ENCODE assay signal across 8 cellular contexts in the genomic region with DNA sequence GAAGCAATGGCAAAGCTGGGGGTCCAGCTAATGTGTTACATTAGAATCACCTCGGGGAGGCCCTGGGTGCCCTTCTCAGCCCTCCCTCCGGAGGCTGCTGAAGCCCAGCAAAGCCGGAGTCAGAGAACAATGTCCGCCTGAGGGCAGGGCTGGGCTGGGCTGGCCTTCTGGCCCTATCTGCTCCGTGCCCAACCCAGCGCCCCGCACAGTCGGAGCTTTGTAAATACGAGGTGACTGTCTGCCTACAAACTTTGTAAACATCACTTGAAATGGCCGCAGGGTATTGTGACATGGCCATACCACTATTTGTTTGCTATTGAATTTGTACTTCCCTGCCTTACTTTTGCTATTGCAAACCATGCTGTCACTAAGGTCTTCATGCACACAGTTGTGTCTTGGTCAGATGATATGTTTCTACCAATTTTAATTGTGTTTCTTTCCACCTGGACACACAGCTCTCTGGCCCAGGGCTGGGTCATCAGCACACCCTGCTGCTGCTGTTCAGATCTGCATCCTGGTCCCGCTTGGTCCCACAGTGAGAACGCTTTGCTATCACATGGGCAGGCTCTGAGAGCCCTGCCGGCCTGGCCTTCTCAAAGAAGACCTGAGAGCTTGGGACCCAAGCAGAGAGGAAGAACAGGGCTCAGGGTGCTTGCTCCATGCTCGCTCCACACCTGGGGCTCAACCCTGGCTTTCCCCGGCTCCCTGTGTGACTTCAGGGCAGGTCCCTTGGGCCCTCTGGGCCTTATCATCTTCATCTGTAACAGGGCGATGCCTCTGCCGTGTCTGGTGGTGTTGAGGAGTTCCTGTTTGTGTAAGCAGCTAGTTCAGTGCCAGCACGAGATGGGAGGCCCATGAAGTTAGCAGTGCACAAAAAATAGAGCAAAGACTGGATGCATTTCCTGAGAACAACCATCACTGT. TPM values are rescaled to one million over a fixed set of nuclear protein-coding genes. Genes with fewer than 3 reads are reported as not detected.
DNase-seq lines count a peak whose midpoint lies in the region; ATAC-seq, FAIRE-seq and TF ChIP-seq lines count a peak whose summit lies in the region.

No MANE protein-coding gene starts in this region.

- peak overlapping the region; percentile 60; the same call in 1 of the 2 replicates for H2AFZ ChIP-seq in K562 (ENCODE audit: low read depth, low read length)

- POLR2A ChIA-PET in K562 (lab: Yijun Ruan, JAX): interaction anchor here (0.6 to 5.8 kb wide), 5 partner anchors 14 to 63 kb away, joined by 3 to 38 read pairs (median 4); a partner anchor contains a TSS

- peak; percentile 12 to 46; a peak in 2 of 4 replicates for TF ChIP-seq RAD21 in K562 (CRISPR knock-in tag; conservative IDR thresholded peaks at IDR 0.05 in 1 of 2, IDR thresholded peaks at IDR 0.05 in 1 of 2)

- peak overlapping the region; percentile 12 to 86; a peak in 2 of 4 replicates for H3K9ac ChIP-seq in K562 (ENCODE audit: insufficient read depth in 1 of 2, low read depth in 2 of 2, low read length in 2 of 2)

- H3K36me3 Mint-ChIP-seq in nephron progenitor cell (ENCODE audit: low read depth): peaks cover 25% of the 10 kb centered on the region

- H3K27me3 ChIP-seq in Peyer's patch (no peaks in the 10 kb centered on the region), K562 (ENCODE audit: control insufficient read depth in 2 of 2, insufficient read depth in 2 of 2, low read length in 2 of 2) (no peaks in the 10 kb centered on the region), testis (no peaks in the 10 kb centered on the region)

- H4K20me1 ChIP-seq in K562 (replicated peaks; ENCODE audit: control insufficient read depth, insufficient read depth, low read length): no peaks in the 10 kb centered on the region

- H3K9me3 Mint-ChIP-seq in nephron progenitor cell: no peaks in the 10 kb centered on the region

- DNase-seq in DMS53 treated with DMSO at 0.1 percent for 48 hours (lab: John Stamatoyannopoulos, UW; ENCODE audit: unreplicated experiment): peak; percentile 38
- DNase-seq in Peyer's patch: peak; percentile 64 to 77 (median 76)
- no peak for DNase-seq in K562 (ENCODE audit: extremely low read depth in 1 of 4, low spot score in 3 of 4)
- DNase-seq in nephron progenitor cell: no peak
- no peak for DNase-seq in testis

- H3K79me2 ChIP-seq in K562 (ENCODE audit: control insufficient read depth, insufficient read depth, low read length): no peaks in the 10 kb centered on the region

- H3K27ac Mint-ChIP-seq in nephron progenitor cell: peak overlapping the region; percentile 60

- no peak overlapping the region for H3K4me3 ChIP-seq in Peyer's patch
- no peak overlapping the region for H3K4me3 ChIP-seq in K562
- no peak overlapping the region for H3K4me3 ChIP-seq in testis

- CTCF ChIA-PET in K562 (lab: Yijun Ruan, JAX; ENCODE audit: low intra/inter-chr PET ratio): no interaction called here

- TF ChIP-seq EP300 in K562 (IDR thresholded peaks at IDR 0.05; ENCODE audit: low read length): no peak

- peak in 1 of 6 experiments; percentile 9 for TF ChIP-seq CTCF in Peyer's patch (IDR thresholded peaks at IDR 0.05)
- peak; percentile 34 to 42 (median 40); a peak in 4 of 6 replicates for TF ChIP-seq CTCF in K562 (IDR thresholded peaks at IDR 0.05 in 2 of 3, conservative IDR thresholded peaks at IDR 0.05 in 1 of 3; ENCODE audit: insufficient read depth in 2 of 3, low read depth in 1 of 3, low read length in 3 of 3)
- TF ChIP-seq CTCF in nephron progenitor cell (IDR thresholded peaks at IDR 0.05): no peak
- TF ChIP-seq CTCF in testis (IDR thresholded peaks at IDR 0.05): no peak

- peak overlapping the region; percentile 12; the same call in 1 of the 2 replicates for H3K4me2 ChIP-seq in K562 (ENCODE audit: insufficient read depth, low read length)

- 34% methylated on average over 17 of the region's 18 CpGs for WGBS in K562 (ENCODE audit: insufficient coverage, low coverage, missing lambda C conversion rate)
- WGBS in testis, 2 donors: 84 to 85% methylated on average over 13 to 18 of the region's 18 CpGs

- ATAC-seq in K562: peak; percentile 62
- ATAC-seq in GM19397 (IDR thresholded peaks at IDR 0.05; ENCODE audit: unreplicated experiment): no peak
- no peak for ATAC-seq in HG03457 (IDR thresholded peaks at IDR 0.05; ENCODE audit: unreplicated experiment)
- no peak for ATAC-seq in HG03378 (IDR thresholded peaks at IDR 0.05; ENCODE audit: unreplicated experiment)

- peak overlapping the region; percentile 53 to 70 (median 68) for H3K27ac ChIP-seq in Peyer's patch
- peak overlapping the region; percentile 2; the same call in 2 of the 3 replicates for H3K27ac ChIP-seq in K562 (ENCODE audit: extremely low read depth, low read depth, low read length)
- no peak overlapping the region for H3K27ac ChIP-seq in testis

- intact Hi-C loops in K562 (cut with micrococcal nuclease): no loop called here
- intact Hi-C loops in testis (cut with DNase I; ENCODE audit: low total_unique reads): no loop called here

- peaks cover 3% of the 10 kb centered on the region for H3K27me3 Mint-ChIP-seq in nephron progenitor cell (ENCODE audit: low read depth, poor library complexity)

- peaks cover 45% of the 10 kb centered on the region for H3K4me1 Mint-ChIP-seq in nephron progenitor cell

- FAIRE-seq in K562 (lab: Jason Lieb, UNC): peak; percentile 48

- H3K4me1 ChIP-seq in Peyer's patch (peaks cover 0 to 30% (median 4%) of the 10 kb centered on the region in 4 donors), K562 (replicated peaks in 1 of 2; ENCODE audit: control insufficient read depth in 2 of 2, insufficient read depth in 2 of 2, low read length in 2 of 2) (peaks cover 40 to 49% of the 10 kb centered on the region in 2 experiments), testis (no peaks in the 10 kb centered on the region)

- in situ Hi-C loops in K562 (cut with MboI): no loop called here

- H3K9me3 ChIP-seq in Peyer's patch (no peaks in the 10 kb centered on the region), K562 (replicated peaks; ENCODE audit: control insufficient read depth, insufficient read depth, low read depth, low read length) (no peaks in the 10 kb centered on the region), testis (no peaks in the 10 kb centered on the region)

- H3K36me3 ChIP-seq in Peyer's patch (peaks cover 0 to 3% (median 0%) of the 10 kb centered on the region in 3 donors), K562 (ENCODE audit: control insufficient read depth, insufficient read depth, low read length) (no peaks in the 10 kb centered on the region), testis (ENCODE audit: low read depth, missing control alignments) (no peaks in the 10 kb centered on the region)

- no peaks in the 10 kb centered on the region for H3K9me1 ChIP-seq in K562 (ENCODE audit: control insufficient read depth, insufficient read depth, low read length)

- no TSS peak for BruUV-seq in K562 (replicated peaks; lab: Mats Ljungman, UMichigan)

- no peak overlapping the region for H3K4me3 Mint-ChIP-seq in nephron progenitor cell

- TF ChIP-seq POLR2A in Peyer's patch (IDR thresholded peaks at IDR 0.05) (no peak), K562 (conservative IDR thresholded peaks at IDR 0.05) (no peak), testis (IDR thresholded peaks at IDR 0.05) (no peak)

RNA-seq across cellular contexts. Expression of a gene that starts 2.2 kb away (rescaled TPM):
- total RNA-seq in Peyer's patch (1 to 10 TPM in 2 of 4 donors, not detected in 2; 1.5 to 3.3 TPM), K562 (2014; rRNA removed) (5.8 and 7.5 TPM in 2 replicates), K562 (2014; rRNA removed; fragmentation: Illumina TruSeq; extraction: Trizol) (7.4 and 13.7 TPM in 2 replicates), K562 (2015; rRNA removed; fragmentation: Illumina TruSeq; extraction: Trizol) (7.2 and 7.5 TPM in 2 replicates), K562 (2021) (13.2 and 16.8 TPM in 2 replicates), testis (1 to 10 TPM in 1 of 2 donors, under 1 TPM in 1; 0.19 to 2.1 TPM)
- total RNA-seq in K562 (2011; cell fraction: chromatin; rRNA removed; ENCODE audit: low replicate concordance): 1.7 TPM in 1 of 2 replicates, not detected in the other
- 0.33 and 0.53 TPM in 2 replicates for total RNA-seq in K562 (2011; cell fraction: nucleolus; rRNA removed)
- total RNA-seq in K562 (2011; cell fraction: nucleoplasm; rRNA removed): 0.81 TPM in 1 of 2 replicates, not detected in the other
- polyA plus RNA-seq in K562 (2011; rRNA removed) (2.7 and 4.1 TPM in 2 replicates), K562 (2014; fragmentation: Illumina TruSeq; extraction: Trizol) (6.9 and 7.4 TPM in 2 replicates), K562 (2014; fragmentation: Nextera tagmentation; extraction: Ambion mirVana) (10 to 100 TPM; 21.0 to 23.8 TPM), K562 (2014; rRNA removed) (5.5 and 5.7 TPM in 2 replicates), testis (ENCODE audit: insufficient read depth, low read depth, low replicate concordance) (3.5 TPM)
- polyA plus RNA-seq in K562 (2011; cell fraction: cytosol; rRNA removed): 0.55 and 3.2 TPM in 2 replicates
- polyA plus RNA-seq in K562 (2011; cell fraction: nucleus; rRNA removed): 0.30 and 1.6 TPM in 2 replicates
- 11.5 and 304 TPM in 2 replicates for polyA plus RNA-seq in K562 (2012)
- polyA minus RNA-seq in K562 (2011; rRNA and poly(A)+ RNA removed): 0.15 and 0.25 TPM in 2 replicates
- polyA minus RNA-seq in K562 (2011; cell fraction: cytosol; rRNA and poly(A)+ RNA removed): 4.8 and 23.3 TPM in 2 replicates
- 4.7 and 6.1 TPM in 2 replicates for polyA minus RNA-seq in K562 (2011; cell fraction: nucleus; rRNA and poly(A)+ RNA removed)

RNA-seq across cellular contexts. Expression of a gene that starts 13.7 kb away (rescaled TPM):
- total RNA-seq in Peyer's patch (10 to 100 TPM; 34.9 to 61.1 (median 37.4) TPM), K562 (2014; rRNA removed) (74.2 and 78.8 TPM in 2 replicates), K562 (2014; rRNA removed; fragmentation: Illumina TruSeq; extraction: Trizol) (85.7 and 86.2 TPM in 2 replicates), K562 (2015; rRNA removed; fragmentation: Illumina TruSeq; extraction: Trizol) (83.3 and 90.6 TPM in 2 replicates), K562 (2021) (51.3 and 53.6 TPM in 2 replicates), testis (10 to 100 TPM; 40.8 to 60.5 TPM)
- 23.4 and 45.9 TPM in 2 replicates for total RNA-seq in K562 (2011; cell fraction: chromatin; rRNA removed; ENCODE audit: low replicate concordance)
- 16.5 and 18.4 TPM in 2 replicates for total RNA-seq in K562 (2011; cell fraction: nucleolus; rRNA removed)
- 26.7 and 33.1 TPM in 2 replicates for total RNA-seq in K562 (2011; cell fraction: nucleoplasm; rRNA removed)
- polyA plus RNA-seq in K562 (2011; rRNA removed) (59.5 and 83.8 TPM in 2 replicates), K562 (2014; fragmentation: Illumina TruSeq; extraction: Trizol) (74.8 and 87.6 TPM in 2 replicates), K562 (2014; fragmentation: Nextera tagmentation; extraction: Ambion mirVana) (10 to 100 TPM; 37.6 to 48.1 TPM), K562 (2014; rRNA removed) (104 and 111 TPM in 2 replicates), testis (ENCODE audit: insufficient read depth, low read depth, low replicate concordance) (42.9 TPM)
- polyA plus RNA-seq in K562 (2011; cell fraction: cytosol; rRNA removed): 19.4 and 37.0 TPM in 2 replicates
- polyA plus RNA-seq in K562 (2011; cell fraction: nucleus; rRNA removed): 37.8 and 48.5 TPM in 2 replicates
- 49.1 and 74.0 TPM in 2 replicates for polyA plus RNA-seq in K562 (2012)
- polyA minus RNA-seq in K562 (2011; rRNA and poly(A)+ RNA removed): 46.9 and 49.6 TPM in 2 replicates
- polyA minus RNA-seq in K562 (2011; cell fraction: cytosol; rRNA and poly(A)+ RNA removed): 10.4 and 17.8 TPM in 2 replicates
- 13.7 and 31.7 TPM in 2 replicates for polyA minus RNA-seq in K562 (2011; cell fraction: nucleus; rRNA and poly(A)+ RNA removed)

RNA-seq across cellular contexts. Expression of a gene that starts 20.1 kb away (rescaled TPM):
- total RNA-seq in Peyer's patch (10 to 100 TPM; 20.0 to 20.6 (median 20.2) TPM), K562 (2014; rRNA removed) (31.6 and 38.3 TPM in 2 replicates), K562 (2014; rRNA removed; fragmentation: Illumina TruSeq; extraction: Trizol) (10.0 and 11.2 TPM in 2 replicates), K562 (2015; rRNA removed; fragmentation: Illumina TruSeq; extraction: Trizol) (10.5 and 10.8 TPM in 2 replicates), K562 (2021) (29.4 and 31.1 TPM in 2 replicates), testis (10 to 100 TPM; 21.3 to 27.3 TPM)
- total RNA-seq in K562 (2011; cell fraction: chromatin; rRNA removed; ENCODE audit: low replicate concordance): 9.9 and 18.6 TPM in 2 replicates
- total RNA-seq in K562 (2011; cell fraction: nucleolus; rRNA removed): 25.1 and 30.5 TPM in 2 replicates
- 18.3 and 23.1 TPM in 2 replicates for total RNA-seq in K562 (2011; cell fraction: nucleoplasm; rRNA removed)
- polyA plus RNA-seq in K562 (2011; rRNA removed) (21.0 and 25.5 TPM in 2 replicates), K562 (2014; fragmentation: Illumina TruSeq; extraction: Trizol) (10.3 and 15.0 TPM in 2 replicates), K562 (2014; fragmentation: Nextera tagmentation; extraction: Ambion mirVana) (1 to 10 TPM; 3.1 to 3.9 TPM), K562 (2014; rRNA removed) (30.9 and 37.3 TPM in 2 replicates), testis (ENCODE audit: insufficient read depth, low read depth, low replicate concordance) (10.2 TPM)
- 27.6 and 61.0 TPM in 2 replicates for polyA plus RNA-seq in K562 (2011; cell fraction: cytosol; rRNA removed)
- 14.4 and 23.7 TPM in 2 replicates for polyA plus RNA-seq in K562 (2011; cell fraction: nucleus; rRNA removed)
- 20.7 and 24.2 TPM in 2 replicates for polyA plus RNA-seq in K562 (2012)
- polyA minus RNA-seq in K562 (2011; rRNA and poly(A)+ RNA removed): 5.4 and 8.9 TPM in 2 replicates
- 9.5 and 11.1 TPM in 2 replicates for polyA minus RNA-seq in K562 (2011; cell fraction: cytosol; rRNA and poly(A)+ RNA removed)
- 10.4 and 14.2 TPM in 2 replicates for polyA minus RNA-seq in K562 (2011; cell fraction: nucleus; rRNA and poly(A)+ RNA removed)

RNA-seq across cellular contexts. Expression of a gene that starts 55.4 kb away (rescaled TPM):
- total RNA-seq in Peyer's patch (100 to 1,000 TPM; 116 to 338 (median 155) TPM), K562 (2014; rRNA removed) (147 and 234 TPM in 2 replicates), K562 (2014; rRNA removed; fragmentation: Illumina TruSeq; extraction: Trizol) (151 and 173 TPM in 2 replicates), K562 (2015; rRNA removed; fragmentation: Illumina TruSeq; extraction: Trizol) (163 and 171 TPM in 2 replicates), K562 (2021) (257 and 270 TPM in 2 replicates), testis (100 to 1,000 TPM; 289 to 308 TPM)
- total RNA-seq in K562 (2011; cell fraction: chromatin; rRNA removed; ENCODE audit: low replicate concordance): 15.5 and 27.2 TPM in 2 replicates
- 14.7 and 15.3 TPM in 2 replicates for total RNA-seq in K562 (2011; cell fraction: nucleolus; rRNA removed)
- 23.0 and 24.2 TPM in 2 replicates for total RNA-seq in K562 (2011; cell fraction: nucleoplasm; rRNA removed)
- polyA plus RNA-seq in K562 (2011; rRNA removed) (123 and 143 TPM in 2 replicates), K562 (2014; fragmentation: Illumina TruSeq; extraction: Trizol) (185 and 221 TPM in 2 replicates), K562 (2014; fragmentation: Nextera tagmentation; extraction: Ambion mirVana) (10 to 100 TPM; 46.0 to 59.9 TPM), K562 (2014; rRNA removed) (251 and 255 TPM in 2 replicates), testis (ENCODE audit: insufficient read depth, low read depth, low replicate concordance) (382 TPM)
- 93.5 and 146 TPM in 2 replicates for polyA plus RNA-seq in K562 (2011; cell fraction: cytosol; rRNA removed)
- 74.4 and 83.5 TPM in 2 replicates for polyA plus RNA-seq in K562 (2011; cell fraction: nucleus; rRNA removed)
- 285 and 344 TPM in 2 replicates for polyA plus RNA-seq in K562 (2012)
- 49.7 and 58.2 TPM in 2 replicates for polyA minus RNA-seq in K562 (2011; rRNA and poly(A)+ RNA removed)
- polyA minus RNA-seq in K562 (2011; cell fraction: cytosol; rRNA and poly(A)+ RNA removed): 37.6 and 63.5 TPM in 2 replicates
- polyA minus RNA-seq in K562 (2011; cell fraction: nucleus; rRNA and poly(A)+ RNA removed): 13.9 and 29.2 TPM in 2 replicates

Comparison
In these comparisons a context has a peak if more than half of its experiments do, and no peak if none do; other contexts are left out.
1. DNase-seq: peak in DMS53 treated with DMSO at 0.1 percent for 48 hours (single experiment) and Peyer's patch (3 of 3); none in K562 (0 of 4), nephron progenitor cell (single experiment) and testis (single experiment).
2. H3K27ac ChIP-seq: peak in Peyer's patch (4 of 4) and K562 (single experiment); none in testis (0 of 2).
3. CTCF ChIP-seq: peak in K562 (3 of 3); none in nephron progenitor cell (single experiment) and testis (0 of 3).